In the genomic region with DNA sequence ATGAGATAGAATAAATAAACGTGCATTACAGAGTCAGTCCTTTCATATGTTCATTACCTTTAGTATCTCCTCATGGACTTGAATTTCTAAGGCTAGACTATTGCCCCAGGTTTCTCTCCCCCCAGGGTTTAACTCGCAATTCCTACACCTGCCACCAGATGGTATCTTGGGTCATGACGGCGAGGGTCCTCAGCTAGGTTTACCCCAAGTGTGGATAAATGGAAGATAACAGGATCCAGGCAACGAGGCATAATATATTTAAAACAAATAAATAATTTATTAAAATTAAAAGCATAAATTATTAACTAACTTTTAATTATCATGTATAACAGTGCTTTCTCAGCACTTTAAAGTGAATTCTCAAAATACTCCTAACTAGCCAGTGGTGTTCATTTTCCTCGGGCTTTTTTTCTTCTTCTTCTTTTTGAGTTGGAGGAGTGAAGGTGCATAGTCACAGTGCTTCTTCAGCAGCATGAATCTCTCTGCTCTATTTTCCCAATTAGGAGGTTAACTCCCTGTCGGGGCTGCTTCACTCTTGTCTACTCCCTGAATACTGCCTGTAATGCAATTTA, we compare ENCODE assay signal across 8 cellular contexts.
DNase-seq lines count a peak whose midpoint lies in the region; ATAC-seq and TF ChIP-seq lines count a peak whose summit lies in the region.

No MANE protein-coding gene starts in this region.

- ATAC-seq in HG02623 (IDR thresholded peaks at IDR 0.05; ENCODE audit: unreplicated experiment) (peak; percentile 82), GM21360 (IDR thresholded peaks at IDR 0.05; ENCODE audit: unreplicated experiment) (no peak)

- H3K36me3 ChIP-seq in smooth muscle cell (ENCODE audit: low read depth) = no peaks in the 10 kb centered on the region

- no peaks in the 10 kb centered on the region for H3K79me2 ChIP-seq in smooth muscle cell (ENCODE audit: low read depth)

- H3K4me3 ChIP-seq in epithelial cell of proximal tubule (ENCODE audit: low read depth, low read length) = no peak overlapping the region
- no peak overlapping the region for H3K4me3 ChIP-seq in smooth muscle cell

- H4K20me1 ChIP-seq in smooth muscle cell (ENCODE audit: low read depth) = no peaks in the 10 kb centered on the region

- no peaks in the 10 kb centered on the region for H3F3A ChIP-seq in smooth muscle cell (ENCODE audit: low read depth)

- no peaks in the 10 kb centered on the region for H3K9me3 ChIP-seq in smooth muscle cell (replicated peaks; ENCODE audit: low read depth)

- H3K27ac ChIP-seq in 22Rv1 = no peak overlapping the region
- H3K27ac ChIP-seq in smooth muscle cell (ENCODE audit: low read depth) = no peak overlapping the region

- DNase-seq in GDM1 (lab: John Stamatoyannopoulos, UW) (peak; percentile 11), NCI-H1694 treated with DMSO at 0.1 percent for 48 hours (lab: John Stamatoyannopoulos, UW) (peak; percentile 36), epithelial cell of proximal tubule (ENCODE audit: low read depth) (no peak), smooth muscle cell (lab: John Stamatoyannopoulos, UW; ENCODE audit: unreplicated experiment) (no peak)
- DNase-seq in activated CD4-positive, alpha-beta T cell treated with anti-CD3 and anti-CD28 coated beads for 4 hours = peak; percentile 24 to 49

- H3K27me3 ChIP-seq in smooth muscle cell (ENCODE audit: low read depth) = no peaks in the 10 kb centered on the region

- no peak overlapping the region for H3K9ac ChIP-seq in smooth muscle cell (ENCODE audit: low read depth)

- no peak overlapping the region for H2AFZ ChIP-seq in smooth muscle cell (ENCODE audit: low read depth)

- peak; percentile 95 for TF ChIP-seq CTCF in 22Rv1 (IDR thresholded peaks at IDR 0.05)
- TF ChIP-seq CTCF in epithelial cell of proximal tubule (conservative IDR thresholded peaks at IDR 0.05; ENCODE audit: low read depth, low read length) = peak; percentile 86
- TF ChIP-seq CTCF in smooth muscle cell (IDR thresholded peaks at IDR 0.05; ENCODE audit: borderline replicate concordance, insufficient read depth, poor library complexity, severe bottlenecking) = peak; percentile 72

- H3K4me2 ChIP-seq in smooth muscle cell = no peak overlapping the region

- no peaks in the 10 kb centered on the region for H3K4me1 ChIP-seq in smooth muscle cell (ENCODE audit: low read depth)

- 33% methylated on average over 7 of the region's 7 CpGs for WGBS in smooth muscle cell (ENCODE audit: low lambda C conversion rate)

Comparison
In these comparisons a context has a peak if more than half of its experiments do, and no peak if none do; other contexts are left out.
1. DNase-seq: peak in GDM1 (single experiment), NCI-H1694 treated with DMSO at 0.1 percent for 48 hours (single experiment) and activated CD4-positive, alpha-beta T cell treated with anti-CD3 and anti-CD28 coated beads for 4 hours (2 of 2); none in epithelial cell of proximal tubule (single experiment) and smooth muscle cell (single experiment).
2. Peak in every context shown above with its lines, with median percentiles within 50 percentile points of each other: CTCF ChIP-seq.